In the genomic region with DNA sequence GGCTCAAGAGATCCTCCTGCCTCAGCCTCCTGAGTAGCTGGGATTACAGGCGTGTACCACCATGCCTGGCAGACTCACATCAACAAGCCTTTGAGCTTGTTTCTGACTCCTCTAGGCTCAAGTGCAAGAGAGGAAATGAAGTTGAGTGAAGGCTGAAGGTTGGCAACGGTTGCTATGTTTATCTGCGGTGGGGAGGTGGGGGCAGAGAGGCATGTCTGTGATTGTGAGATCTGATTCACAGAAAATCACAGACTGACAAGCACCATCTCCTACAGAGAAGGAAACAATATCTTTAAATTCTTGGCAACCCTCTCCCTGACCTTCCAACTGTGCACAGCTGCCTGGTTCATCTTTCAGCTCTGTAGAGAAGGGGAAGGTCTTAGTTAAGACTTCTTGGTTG, we compare ENCODE assay signal across 8 cellular contexts. TPM values are rescaled to one million over a fixed set of nuclear protein-coding genes. Genes with fewer than 3 reads are reported as not detected.
DNase-seq lines count a peak whose midpoint lies in the region; ATAC-seq and TF ChIP-seq lines count a peak whose summit lies in the region.

No MANE protein-coding gene starts in this region.

- TF ChIP-seq CTCF in GM06990 (IDR thresholded peaks at IDR 0.05; ENCODE audit: insufficient read depth, low read length, poor library complexity, severe bottlenecking) (no peak), NB4 (IDR thresholded peaks at IDR 0.05; ENCODE audit: low read depth, low read length) (no peak), kidney epithelial cell (IDR thresholded peaks at IDR 0.05; ENCODE audit: insufficient read depth, low read length, poor library complexity, severe bottlenecking) (no peak)

- H3K9me3 Mint-ChIP-seq in stimulated activated effector memory CD8-positive, alpha-beta T cell treated with anti-CD3 and anti-CD28 coated beads, Interleukin-12 subunit alpha, Interleukin-12 subunit beta, amount 100 ng/mL, for 72 hours = no peaks in the 10 kb centered on the region

- DNase-seq in GM06990 (ENCODE audit: extremely low read depth, insufficient read length) (peak; percentile 69), NB4 (ENCODE audit: low read depth) (peak; percentile 27), kidney epithelial cell (ENCODE audit: low read depth) (peak; percentile 61), epidermal melanocyte (ENCODE audit: insufficient read length, low spot score) (no peak)
- peak; percentile 44 for DNase-seq in activated CD8-positive, alpha-beta memory T cell treated with anti-CD3 and anti-CD28 coated beads, Interleukin-2, amount 50 U/mL, for 24 hours (ENCODE audit: extremely low read depth)
- DNase-seq in stimulated activated effector memory CD8-positive, alpha-beta T cell treated with anti-CD3 and anti-CD28 coated beads, Interleukin-12 subunit alpha, Interleukin-12 subunit beta, amount 100 ng/mL, for 72 hours (ENCODE audit: low spot score in 2 of 2) = peak; percentile 48 to 84

- H3K36me3 ChIP-seq in GM06990 (ENCODE audit: control insufficient read depth, insufficient read depth, low read length) = no peaks in the 10 kb centered on the region
- H3K36me3 ChIP-seq in kidney epithelial cell (ENCODE audit: control insufficient read depth, insufficient read depth, low read length) = no peaks in the 10 kb centered on the region

- TF ChIP-seq POLR2A in NB4 (IDR thresholded peaks at IDR 0.05; ENCODE audit: extremely low read depth, insufficient read length) = no peak

- H3K36me3 Mint-ChIP-seq in stimulated activated effector memory CD8-positive, alpha-beta T cell treated with anti-CD3 and anti-CD28 coated beads, Interleukin-12 subunit alpha, Interleukin-12 subunit beta, amount 100 ng/mL, for 72 hours = no peaks in the 10 kb centered on the region

- peak overlapping the region; percentile 29 for H3K4me3 Mint-ChIP-seq in stimulated activated effector memory CD8-positive, alpha-beta T cell treated with anti-CD3 and anti-CD28 coated beads, Interleukin-12 subunit alpha, Interleukin-12 subunit beta, amount 100 ng/mL, for 72 hours

- ATAC-seq in GM21717 (IDR thresholded peaks at IDR 0.05; ENCODE audit: unreplicated experiment) = peak; percentile 56
- peak; percentile 95 for ATAC-seq in stimulated activated effector memory CD8-positive, alpha-beta T cell treated with anti-CD3 and anti-CD28 coated beads, Interleukin-12 subunit alpha, Interleukin-12 subunit beta, amount 100 ng/mL, for 72 hours
- ATAC-seq in HG03025 (IDR thresholded peaks at IDR 0.05; ENCODE audit: low FRiP score, unreplicated experiment) = no peak

- H3K27me3 ChIP-seq in GM06990 (replicated peaks; ENCODE audit: control insufficient read depth, insufficient read depth, low read length) (no peaks in the 10 kb centered on the region), kidney epithelial cell (ENCODE audit: control insufficient read depth, insufficient read depth, low read length) (no peaks in the 10 kb centered on the region)

- H3K4me3 ChIP-seq in GM06990 (replicated peaks; ENCODE audit: low read depth, low read length) (no peak overlapping the region), NB4 (ENCODE audit: low read depth, low read length) (no peak overlapping the region), kidney epithelial cell (ENCODE audit: low read depth, low read length) (no peak overlapping the region)

- H3K27ac Mint-ChIP-seq in stimulated activated effector memory CD8-positive, alpha-beta T cell treated with anti-CD3 and anti-CD28 coated beads, Interleukin-12 subunit alpha, Interleukin-12 subunit beta, amount 100 ng/mL, for 72 hours = peak overlapping the region; percentile 88

- H3K4me1 Mint-ChIP-seq in stimulated activated effector memory CD8-positive, alpha-beta T cell treated with anti-CD3 and anti-CD28 coated beads, Interleukin-12 subunit alpha, Interleukin-12 subunit beta, amount 100 ng/mL, for 72 hours = peaks cover 48% of the 10 kb centered on the region

RNA-seq across cellular contexts. Expression of a gene that starts 22.1 kb away (rescaled TPM):
- total RNA-seq in kidney epithelial cell = not detected in 2 replicates
